In the genomic region with DNA sequence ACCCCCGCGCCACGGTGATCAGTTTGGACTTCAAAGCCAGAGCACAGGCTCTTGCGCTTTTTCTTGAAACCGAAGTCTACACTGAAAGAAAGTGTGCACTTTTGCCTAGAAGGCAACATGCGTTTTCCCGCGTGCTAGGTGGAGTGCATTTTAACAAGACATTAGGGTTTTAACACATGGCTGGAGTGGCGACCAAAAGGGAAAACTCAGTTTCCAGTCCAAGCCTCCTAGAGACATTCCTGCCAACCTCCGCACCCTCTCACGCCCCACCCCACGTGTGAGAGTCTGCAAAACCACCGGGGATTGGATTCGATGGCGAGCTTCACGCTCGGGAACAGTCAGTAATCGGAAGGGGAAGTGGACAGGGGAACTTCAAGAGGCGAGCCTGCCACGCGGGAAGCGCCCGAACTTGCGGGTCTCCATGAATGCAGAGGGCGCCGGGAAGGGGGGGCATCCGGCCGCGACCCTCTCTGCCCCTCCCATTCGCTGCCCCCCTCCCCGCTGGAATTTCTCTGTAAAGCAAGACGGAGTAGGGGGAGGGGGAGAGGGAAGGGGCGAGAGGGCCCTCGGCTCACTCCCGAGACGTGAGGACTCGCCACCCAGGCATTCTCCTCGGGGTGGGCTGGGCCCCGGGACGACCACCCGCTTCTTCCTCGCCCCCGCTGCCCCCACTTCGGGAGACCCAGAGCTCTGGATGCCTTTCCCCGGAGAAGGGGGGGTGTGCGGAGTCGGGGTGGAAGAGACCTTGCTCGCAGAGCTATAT, we compare ENCODE assay signal across 8 cellular contexts. TPM values are rescaled to one million over a fixed set of nuclear protein-coding genes. Genes with fewer than 3 reads are reported as not detected.
DNase-seq lines count a peak whose midpoint lies in the region; ATAC-seq and TF ChIP-seq lines count a peak whose summit lies in the region.

No MANE protein-coding gene starts in this region.

- ATAC-seq in GM21723 (IDR thresholded peaks at IDR 0.05; ENCODE audit: unreplicated experiment) = no peak

- no peak overlapping the region for H3K27ac ChIP-seq in H9 (ENCODE audit: insufficient read length, low read depth, low read length)
- H3K27ac ChIP-seq in stomach smooth muscle (ENCODE audit: low read length) = peak overlapping the region; percentile 60

- H2BK20ac ChIP-seq in H9 (ENCODE audit: low read depth, low read length, poor library complexity, severe bottlenecking) = no peak overlapping the region

- H3K56ac ChIP-seq in H9 (ENCODE audit: insufficient read length, low read depth, low read length) = no peak overlapping the region

- H4K8ac ChIP-seq in H9 (replicated peaks; ENCODE audit: insufficient read length, low read depth, low read length) = no peak overlapping the region

- no peak overlapping the region for H3K18ac ChIP-seq in H9 (ENCODE audit: insufficient read length, low read depth, low read length)

- H3K4ac ChIP-seq in H9 (ENCODE audit: low read depth, low read length) = no peak overlapping the region

- no peak overlapping the region for H2BK15ac ChIP-seq in H9 (ENCODE audit: low read depth, low read length)

- H2AFZ ChIP-seq in H9 (ENCODE audit: low read length) = no peak overlapping the region

- peak overlapping the region; percentile 71 to 93 for H3K4me3 Mint-ChIP-seq in H9
- H3K4me3 Mint-ChIP-seq in mesothelial cell of epicardium = peak overlapping the region; percentile 91

- H3K9me3 ChIP-seq in H9 (ENCODE audit: control insufficient read depth, low read depth, low read length) = no peaks in the 10 kb centered on the region
- no peaks in the 10 kb centered on the region for H3K9me3 ChIP-seq in stomach smooth muscle (ENCODE audit: control insufficient read depth in 2 of 2, low read length in 2 of 2)

- no peak overlapping the region for H2BK120ac ChIP-seq in H9 (ENCODE audit: low read depth, low read length, poor library complexity, severe bottlenecking)

- H3K27me3 ChIP-seq in H9 (ENCODE audit: insufficient read depth, low read length) (no peaks in the 10 kb centered on the region; the same call in 1 of the 2 replicates), stomach smooth muscle (ENCODE audit: control insufficient read depth in 1 of 2, insufficient read depth in 2 of 2, low read length in 2 of 2) (no peaks in the 10 kb centered on the region)

- H3K9me3 Mint-ChIP-seq in H9 (peaks cover 2 to 3% of the 10 kb centered on the region in 2 experiments; a peak in 3 of 5 replicates), mesothelial cell of epicardium (no peaks in the 10 kb centered on the region)

- peak overlapping the region in 1 of 3 experiments; percentile 91; a peak in 2 of 7 replicates for H3K27ac Mint-ChIP-seq in H9
- H3K27ac Mint-ChIP-seq in mesothelial cell of epicardium = peak overlapping the region; percentile 99

- no peak overlapping the region for H2BK12ac ChIP-seq in H9 (ENCODE audit: insufficient read length, low read depth, low read length)

- H4K91ac ChIP-seq in H9 (ENCODE audit: insufficient read length, low read depth, low read length) = no peak overlapping the region

- no peak overlapping the region for H4K5ac ChIP-seq in H9 (ENCODE audit: insufficient read length, low read depth, low read length)

- peaks cover under 1 to 7% (median 3%) of the 10 kb centered on the region in 3 experiments; a peak in 6 of 7 replicates for H3K36me3 Mint-ChIP-seq in H9 (ENCODE audit: insufficient read depth in 1 of 3, low read depth in 3 of 3)
- H3K36me3 Mint-ChIP-seq in mesothelial cell of epicardium = no peaks in the 10 kb centered on the region

- H2AK5ac ChIP-seq in H9 (ENCODE audit: insufficient read length, low read length) = no peak overlapping the region

- peak overlapping the region; percentile 82 to 98 for H3K4me3 ChIP-seq in stomach smooth muscle (ENCODE audit: low read length in 2 of 2)

- H3K9ac ChIP-seq in H9 (ENCODE audit: extremely low read depth, insufficient read length, low read length) = no peak overlapping the region
- H3K9ac ChIP-seq in stomach smooth muscle (ENCODE audit: low read length in 2 of 2) = peak overlapping the region; percentile 64 to 85

- DNase-seq in H9 (peak; percentile 82), ecto neural progenitor cell (ENCODE audit: low spot score) (peak; percentile 85), mesothelial cell of epicardium (ENCODE audit: low spot score in 2 of 2, unreplicated experiment in 2 of 2) (peak in 1 of 2 experiments; percentile 67), EL (no peak), NCI-H226 (no peak)
- peak; percentile 47 to 59 for DNase-seq in activated CD4-positive, alpha-beta T cell treated with anti-CD3 and anti-CD28 coated beads for 4 hours

- H4K20me1 ChIP-seq in H9 (ENCODE audit: control insufficient read depth, insufficient read depth, insufficient read length) = peaks cover 2% of the 10 kb centered on the region

- peak overlapping the region; percentile 34; the same call in 1 of the 2 replicates for H3K14ac ChIP-seq in H9 (ENCODE audit: insufficient read depth, low read length)

- no peaks in the 10 kb centered on the region for H3K36me3 ChIP-seq in stomach smooth muscle (ENCODE audit: control insufficient read depth in 2 of 2, insufficient read depth in 2 of 2, low read length in 2 of 2)

- WGBS in H9 (ENCODE audit: extremely low coverage, insufficient read length, low lambda C conversion rate) = no CpG with 5 or more reads among the region's 48 CpGs

- no peak overlapping the region for H2BK5ac ChIP-seq in H9 (ENCODE audit: insufficient read length, low read length)

- peaks cover 55% of the 10 kb centered on the region for H3K23me2 ChIP-seq in H9 (ENCODE audit: insufficient read length, low read depth, low read length, poor library complexity, severe bottlenecking)

- H3K4me1 ChIP-seq in H9 (ENCODE audit: insufficient read depth, low read length) = peaks cover 2% of the 10 kb centered on the region; the same call in 1 of the 2 replicates
- peaks cover 41% of the 10 kb centered on the region for H3K4me1 ChIP-seq in stomach smooth muscle (ENCODE audit: control insufficient read depth, insufficient read depth, low read length)

- H3K4me2 ChIP-seq in H9 (ENCODE audit: insufficient read depth, insufficient read length, low read length) = peak overlapping the region; percentile 90

- H3K79me1 ChIP-seq in H9 (ENCODE audit: insufficient read depth, low read depth, low read length, poor library complexity, severe bottlenecking) = no peaks in the 10 kb centered on the region

- no peak overlapping the region for H3T11ph ChIP-seq in H9 (ENCODE audit: low read length)

- H3K4me1 Mint-ChIP-seq in H9 (peaks cover 20 to 22% of the 10 kb centered on the region in 2 experiments), mesothelial cell of epicardium (peaks cover 28% of the 10 kb centered on the region)

- TF ChIP-seq CTCF in H9 (conservative IDR thresholded peaks at IDR 0.05) (no peak), mesothelial cell of epicardium (IDR thresholded peaks at IDR 0.05; ENCODE audit: unreplicated experiment) (no peak)

- H3K79me2 ChIP-seq in H9 (ENCODE audit: insufficient read depth, low read length) = peaks cover 10% of the 10 kb centered on the region; the same call in 1 of the 2 replicates

- H3K27me3 Mint-ChIP-seq in H9 (ENCODE audit: low read depth) = peaks cover 74% of the 10 kb centered on the region
- H3K27me3 Mint-ChIP-seq in mesothelial cell of epicardium (ENCODE audit: low read depth) = peaks cover 31% of the 10 kb centered on the region

- no peak overlapping the region for H3K23ac ChIP-seq in H9 (ENCODE audit: insufficient read length, low read depth, low read length)

RNA-seq across cellular contexts. Expression of a gene that starts 2.7 kb away (rescaled TPM):
- total RNA-seq in H9 (2021) = 98.2 and 104 TPM in 2 replicates
- total RNA-seq in mesothelial cell of epicardium = 393 to 412 TPM (median 404 TPM) in 3 replicates

RNA-seq across cellular contexts. Expression of a gene that starts 50.2 kb away (rescaled TPM):
- total RNA-seq in H9 (2021) (23.4 and 27.5 TPM in 2 replicates), mesothelial cell of epicardium (16.7 to 22.1 TPM (median 21.0 TPM) in 3 replicates)

Comparison
In these comparisons a context has a peak if more than half of its experiments do, and no peak if none do; other contexts are left out.
1. DNase-seq: peak in H9 (single experiment), activated CD4-positive, alpha-beta T cell treated with anti-CD3 and anti-CD28 coated beads for 4 hours (2 of 2) and ecto neural progenitor cell (single experiment); none in EL (single experiment) and NCI-H226 (single experiment).